1 cellular context compared by ENCODE assay signal in genomic region chr1:94864821-94865220, GRCh38.
TF ChIP-seq lines count a peak whose summit lies in the region.

No MANE protein-coding gene starts in this region.

TF ChIP-seq in IMR-90, 13 proteins besides CTCF, POLR2A, EP300 and RAD21 (continued from another document):
- TF ChIP-seq, protein P1, sequence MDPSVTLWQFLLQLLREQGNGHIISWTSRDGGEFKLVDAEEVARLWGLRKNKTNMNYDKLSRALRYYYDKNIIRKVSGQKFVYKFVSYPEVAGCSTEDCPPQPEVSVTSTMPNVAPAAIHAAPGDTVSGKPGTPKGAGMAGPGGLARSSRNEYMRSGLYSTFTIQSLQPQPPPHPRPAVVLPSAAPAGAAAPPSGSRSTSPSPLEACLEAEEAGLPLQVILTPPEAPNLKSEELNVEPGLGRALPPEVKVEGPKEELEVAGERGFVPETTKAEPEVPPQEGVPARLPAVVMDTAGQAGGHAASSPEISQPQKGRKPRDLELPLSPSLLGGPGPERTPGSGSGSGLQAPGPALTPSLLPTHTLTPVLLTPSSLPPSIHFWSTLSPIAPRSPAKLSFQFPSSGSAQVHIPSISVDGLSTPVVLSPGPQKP (IDR thresholded peaks at IDR 0.05; ENCODE audit: borderline replicate concordance, low read depth, low read length), result no peak
- no peak for TF ChIP-seq SMC3 (IDR thresholded peaks at IDR 0.05; ENCODE audit: low read depth, low read length)
